23 cellular contexts compared by ENCODE assay signal in the genomic region with DNA sequence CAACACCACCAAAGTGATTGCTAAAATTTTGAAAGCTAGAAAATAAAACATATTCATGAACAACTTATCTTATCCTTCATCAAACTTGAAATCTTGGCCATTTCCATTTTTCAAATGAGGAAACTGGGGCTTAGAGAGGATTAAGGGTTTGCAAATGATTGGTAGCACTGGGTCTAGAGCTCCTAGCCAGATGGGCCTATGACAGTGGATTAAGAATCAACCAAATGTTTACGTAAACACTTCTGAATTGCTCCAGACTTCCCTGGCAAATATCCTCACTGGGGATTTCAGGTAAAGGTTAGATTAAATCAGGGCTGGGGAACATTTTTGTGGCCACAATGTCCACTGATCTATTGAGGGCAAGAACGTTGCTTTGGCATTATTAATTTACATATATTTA.
A peak's percentile ranks its signal among the peaks of the same experiment; 100 is the strongest.
DNase-seq lines count a peak whose midpoint lies in the region; ATAC-seq and TF ChIP-seq lines count a peak whose summit lies in the region.
"Had no signal": no experiment of that assay in that cellular context is flagged by ENCODE, and none has a peak within 500 bp of the region (broad histone marks: within the 10 kb centered on the region; RNA-seq: fewer than 3 reads in every experiment).

No MANE protein-coding gene starts in this region.

- no peak overlapping the region for H3K4me2 ChIP-seq in mesendoderm (ENCODE audit: low read length)

- H2BK5ac ChIP-seq in mesendoderm (ENCODE audit: low read length), result no peak overlapping the region

- H3K9ac ChIP-seq in mesendoderm (ENCODE audit: low read length), result no peak overlapping the region

- DNase-seq in left ventricle myocardium inferior, result no peak
- DNase-seq in heart right ventricle, result no peak
- peak; percentile 57 for DNase-seq in WERI-Rb-1
- DNase-seq in mesendoderm, result peak; percentile 28
- no peak for DNase-seq in RPMI8226
- no peak for DNase-seq in omental fat pad (ENCODE audit: low spot score)
- DNase-seq in NCI-H2107 (lab: John Stamatoyannopoulos, UW), result no peak
- DNase-seq: BE2C; Calu3; CD8-positive, alpha-beta memory T cell; GOT3; Kasumi-1; NCI-H1105; NCI-H1436 treated with DMSO at 0.1 percent for 48 hours; NCI-H187 treated with DMSO at 0.1 percent for 48 hours; NCI-H526; SIG-M5 had no signal

- H2BK120ac ChIP-seq in mesendoderm (ENCODE audit: low read depth, low read length), result no peak overlapping the region

- H2BK15ac ChIP-seq in mesendoderm (replicated peaks; ENCODE audit: low read depth), result no peak overlapping the region

- H3K4ac ChIP-seq in mesendoderm (ENCODE audit: low read depth, low read length), result no peak overlapping the region

- H3K27ac ChIP-seq in left ventricle myocardium inferior (replicated peaks), result peak overlapping the region; percentile 24
- no peak overlapping the region for H3K27ac ChIP-seq in heart right ventricle
- no peak overlapping the region; the same call in 1 of the 2 replicates for H3K27ac ChIP-seq in WERI-Rb-1
- H3K27ac ChIP-seq in mesendoderm (ENCODE audit: low read depth, low read length), result no peak overlapping the region
- H3K27ac ChIP-seq: 22Rv1, SK-N-MC had no signal

- intact Hi-C loops in left ventricle myocardium inferior (cut with micrococcal nuclease) (no loop called here), heart right ventricle (cut with DNase I) (no loop called here)

- no peak overlapping the region for H4K5ac ChIP-seq in mesendoderm (ENCODE audit: low read length)

- WGBS in heart right ventricle, 2 donors, result 50 to 71% methylated on average over 2 of the region's 2 CpGs
- no CpG with 5 or more reads among the region's 2 CpGs for WGBS in mesendoderm (ENCODE audit: extremely low coverage, insufficient coverage, low lambda C conversion rate)

- H3K36me3 ChIP-seq in left ventricle myocardium inferior (peaks cover 6% of the 10 kb centered on the region), heart right ventricle (peaks cover 0 to 12% (median 0%) of the 10 kb centered on the region in 9 donors), WERI-Rb-1 (no peaks in the 10 kb centered on the region), mesendoderm (ENCODE audit: control insufficient read depth, insufficient read depth, low read length) (peaks cover 3% of the 10 kb centered on the region)

- H3K9me3 ChIP-seq in left ventricle myocardium inferior (replicated peaks), result no peaks in the 10 kb centered on the region
- no peaks in the 10 kb centered on the region for H3K9me3 ChIP-seq in heart right ventricle
- no peaks in the 10 kb centered on the region for H3K9me3 ChIP-seq in WERI-Rb-1 (ENCODE audit: severe bottlenecking)
- H3K9me3 ChIP-seq: BE2C had no signal

- TF ChIP-seq CTCF in left ventricle myocardium inferior (IDR thresholded peaks at IDR 0.05; ENCODE audit: borderline replicate concordance) (no peak), heart right ventricle (IDR thresholded peaks at IDR 0.05) (no peak), WERI-Rb-1 (IDR thresholded peaks at IDR 0.05; ENCODE audit: low read depth, low read length) (no peak), omental fat pad (IDR thresholded peaks at IDR 0.05) (no peak)

- no peak overlapping the region for H3K56ac ChIP-seq in mesendoderm (ENCODE audit: low read length)

- H3K27me3 ChIP-seq in left ventricle myocardium inferior (ENCODE audit: low read depth), result no peaks in the 10 kb centered on the region
- H3K27me3 ChIP-seq in heart right ventricle, result no peaks in the 10 kb centered on the region
- no peaks in the 10 kb centered on the region for H3K27me3 ChIP-seq in WERI-Rb-1 (ENCODE audit: insufficient read depth, low read depth, severe bottlenecking)
- H3K27me3 ChIP-seq in mesendoderm (ENCODE audit: insufficient read depth, low read length, poor library complexity), result no peaks in the 10 kb centered on the region
- H3K27me3 ChIP-seq: BE2C had no signal

- H3K79me2 ChIP-seq in mesendoderm (ENCODE audit: control insufficient read depth, insufficient read depth, low read length), result no peaks in the 10 kb centered on the region

- H3K4me1 ChIP-seq in left ventricle myocardium inferior (peaks cover 38% of the 10 kb centered on the region), heart right ventricle (peaks cover 0 to 34% (median 12%) of the 10 kb centered on the region in 9 donors), mesendoderm (ENCODE audit: control insufficient read depth, low read depth, low read length) (peaks cover 10% of the 10 kb centered on the region)
- H3K4me1 ChIP-seq: BE2C had no signal

- H3K23ac ChIP-seq in mesendoderm (ENCODE audit: low read length), result no peak overlapping the region

- H3K4me3 ChIP-seq in left ventricle myocardium inferior (no peak overlapping the region), heart right ventricle (no peak overlapping the region), WERI-Rb-1 (ENCODE audit: low read depth, low read length) (no peak overlapping the region), mesendoderm (ENCODE audit: low read length) (no peak overlapping the region)
- H3K4me3 ChIP-seq: K562, SK-N-MC had no signal

- no peaks in the 10 kb centered on the region for H3K79me1 ChIP-seq in mesendoderm (ENCODE audit: low read length)

- no peak overlapping the region for H4K8ac ChIP-seq in mesendoderm (ENCODE audit: low read depth, low read length)

- no peak overlapping the region for H2AK5ac ChIP-seq in mesendoderm (ENCODE audit: low read length)

- H3K18ac ChIP-seq in mesendoderm (ENCODE audit: low read length), result no peak overlapping the region

- ATAC-seq in heart right ventricle (no peak), GM18511 (IDR thresholded peaks at IDR 0.05; ENCODE audit: unreplicated experiment) (no peak), omental fat pad (ENCODE audit: low FRiP score) (no peak)
- ATAC-seq: HCT116, K562, Panc1 had no signal

Comparison
In these comparisons a context has a peak if more than half of its experiments do, and no peak if none do; other contexts are left out.
1. DNase-seq: peak in WERI-Rb-1 (single experiment) and mesendoderm (single experiment); none in left ventricle myocardium inferior (single experiment), heart right ventricle (0 of 2), RPMI8226 (single experiment), omental fat pad (single experiment) and NCI-H2107 (single experiment).